1 cellular context compared by ENCODE assay signal in the genomic region with DNA sequence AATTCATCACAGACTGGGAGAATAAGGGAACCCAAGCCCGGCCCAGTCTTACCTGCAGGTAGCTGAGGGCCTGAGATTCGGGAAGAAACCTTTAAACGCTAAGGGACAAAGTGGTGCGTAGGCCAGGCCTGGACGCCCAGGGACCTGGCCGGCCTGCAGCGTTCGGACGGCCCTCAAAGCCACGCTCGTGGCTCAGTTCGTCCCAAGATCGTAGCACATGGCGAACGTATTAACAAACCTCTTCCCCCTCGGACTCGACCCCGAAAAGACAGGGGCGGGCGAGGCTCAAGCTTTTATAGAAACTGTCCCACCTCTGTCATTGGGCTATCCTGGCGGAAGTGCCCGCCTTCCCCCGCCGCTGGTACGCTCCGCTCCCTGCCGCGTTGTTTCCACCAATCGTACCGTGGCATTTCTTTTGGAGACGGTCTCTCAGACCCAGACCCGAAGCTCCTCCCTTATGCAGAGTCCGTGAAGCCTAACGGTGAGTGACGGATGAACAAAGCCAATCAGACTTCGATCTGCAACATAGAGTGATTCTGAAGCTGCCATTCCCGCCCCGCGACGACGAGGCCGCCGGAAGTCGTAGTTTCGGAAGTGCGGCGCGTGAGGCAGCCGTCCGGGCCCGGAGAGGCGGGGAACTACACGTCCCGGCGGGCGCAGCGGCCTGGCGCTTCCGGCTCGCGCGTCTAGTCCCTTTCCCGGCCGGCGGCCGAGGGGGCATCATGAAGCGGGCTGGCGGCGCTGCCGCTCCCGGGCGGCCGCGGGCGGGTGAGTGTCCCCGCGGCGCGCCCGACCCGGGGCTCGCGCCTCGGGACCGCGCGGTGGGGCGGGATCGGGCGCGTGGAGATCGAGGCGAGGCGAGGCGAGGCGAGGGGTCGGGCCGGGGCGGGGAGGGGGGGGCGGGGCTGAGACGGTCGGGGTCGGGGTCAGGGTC.
TF ChIP-seq lines count a peak whose summit lies in the region.

A gene (plus strand): TSS at position 692 of the 934 bp plus-strand sequence. CDS start 8,139 bp downstream, outside the sequence.

TF ChIP-seq in K562, 482 proteins besides CTCF, POLR2A, EP300 and RAD21 (continued from another document and continues in another):
- TF ChIP-seq, protein P1, sequence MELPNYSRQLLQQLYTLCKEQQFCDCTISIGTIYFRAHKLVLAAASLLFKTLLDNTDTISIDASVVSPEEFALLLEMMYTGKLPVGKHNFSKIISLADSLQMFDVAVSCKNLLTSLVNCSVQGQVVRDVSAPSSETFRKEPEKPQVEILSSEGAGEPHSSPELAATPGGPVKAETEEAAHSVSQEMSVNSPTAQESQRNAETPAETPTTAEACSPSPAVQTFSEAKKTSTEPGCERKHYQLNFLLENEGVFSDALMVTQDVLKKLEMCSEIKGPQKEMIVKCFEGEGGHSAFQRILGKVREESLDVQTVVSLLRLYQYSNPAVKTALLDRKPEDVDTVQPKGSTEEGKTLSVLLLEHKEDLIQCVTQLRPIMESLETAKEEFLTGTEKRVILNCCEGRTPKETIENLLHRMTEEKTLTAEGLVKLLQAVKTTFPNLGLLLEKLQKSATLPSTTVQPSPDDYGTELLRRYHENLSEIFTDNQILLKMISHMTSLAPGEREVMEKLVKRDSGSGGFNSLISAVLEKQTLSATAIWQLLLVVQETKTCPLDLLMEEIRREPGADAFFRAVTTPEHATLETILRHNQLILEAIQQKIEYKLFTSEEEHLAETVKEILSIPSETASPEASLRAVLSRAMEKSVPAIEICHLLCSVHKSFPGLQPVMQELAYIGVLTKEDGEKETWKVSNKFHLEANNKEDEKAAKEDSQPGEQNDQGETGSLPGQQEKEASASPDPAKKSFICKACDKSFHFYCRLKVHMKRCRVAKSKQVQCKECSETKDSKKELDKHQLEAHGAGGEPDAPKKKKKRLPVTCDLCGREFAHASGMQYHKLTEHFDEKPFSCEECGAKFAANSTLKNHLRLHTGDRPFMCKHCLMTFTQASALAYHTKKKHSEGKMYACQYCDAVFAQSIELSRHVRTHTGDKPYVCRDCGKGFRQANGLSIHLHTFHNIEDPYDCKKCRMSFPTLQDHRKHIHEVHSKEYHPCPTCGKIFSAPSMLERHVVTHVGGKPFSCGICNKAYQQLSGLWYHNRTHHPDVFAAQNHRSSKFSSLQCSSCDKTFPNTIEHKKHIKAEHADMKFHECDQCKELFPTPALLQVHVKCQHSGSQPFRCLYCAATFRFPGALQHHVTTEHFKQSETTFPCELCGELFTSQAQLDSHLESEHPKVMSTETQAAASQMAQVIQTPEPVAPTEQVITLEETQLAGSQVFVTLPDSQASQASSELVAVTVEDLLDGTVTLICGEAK (IDR thresholded peaks at IDR 0.05) = peak; percentile 95
- TF ChIP-seq, protein P1 (CRISPR knock-in tag; IDR thresholded peaks at IDR 0.05) = no peak
- TF ChIP-seq SUPT5H (IDR thresholded peaks at IDR 0.05) (peak; percentile 100), KDM4B (IDR thresholded peaks at IDR 0.05; ENCODE audit: borderline replicate concordance in 2 of 2, low read depth in 1 of 2) (0 out of 4 replicates have a peak, but pooled peaks of 1 of the 2 experiments have one; percentile 49), RHOXF2B (CRISPR knock-in tag; conservative IDR thresholded peaks at IDR 0.05) (peak; percentile 93), SAP30 (IDR thresholded peaks at IDR 0.05; ENCODE audit: borderline replicate concordance, insufficient read depth, low read depth, low read length, poor library complexity, severe bottlenecking) (peak; percentile 89), MED1 (CRISPR knock-in tag; IDR thresholded peaks at IDR 0.05; ENCODE audit: borderline replicate concordance) (no peak), HLTF (IDR thresholded peaks at IDR 0.05) (no peak), RFX7 (CRISPR knock-in tag; IDR thresholded peaks at IDR 0.05) (peak; percentile 39; the same call in 1 of the 2 replicates), ZSCAN29 (IDR thresholded peaks at IDR 0.05) (no peak), DIDO1 (tag; IDR thresholded peaks at IDR 0.05; ENCODE audit: low read depth) (0 out of 2 replicates have a peak, but pooled peaks have one; percentile 14), RBM22 (IDR thresholded peaks at IDR 0.05; ENCODE audit: low read depth, low read length, poor library complexity, severe bottlenecking) (peak; percentile 93), FOXM1 (IDR thresholded peaks at IDR 0.05; ENCODE audit: low read depth) (no peak; the same call in none of the 2 replicates), FOXM1 (CRISPR knock-in tag; IDR thresholded peaks at IDR 0.05; ENCODE audit: low read depth) (peak; percentile 88; the same call in 1 of the 2 replicates), RB1 (IDR thresholded peaks at IDR 0.05; ENCODE audit: low read depth) (peak; percentile 81), KLF6 (CRISPR knock-in tag; IDR thresholded peaks at IDR 0.05; ENCODE audit: borderline replicate concordance) (peak; percentile 13; the same call in 1 of the 2 replicates), ZNF436 (CRISPR knock-in tag; IDR thresholded peaks at IDR 0.05) (peak; percentile 71), SRF (CRISPR knock-in tag; IDR thresholded peaks at IDR 0.05) (peak in 1 of 2 experiments; percentile 88; a peak in 2 of 4 replicates), CHD1 (IDR thresholded peaks at IDR 0.05; ENCODE audit: low read length) (peak; percentile 98), TAF1 (IDR thresholded peaks at IDR 0.05; ENCODE audit: control insufficient read depth, extremely low read depth, insufficient read depth, low read length, severe bottlenecking) (peak; percentile 100), GABPB2 (CRISPR knock-in tag; conservative IDR thresholded peaks at IDR 0.05) (peak; percentile 86; the same call in 1 of the 2 replicates), SRSF1 (IDR thresholded peaks at IDR 0.05; ENCODE audit: low read depth, low read length) (no peak), GTF2A2 (tag; IDR thresholded peaks at IDR 0.05) (peak; percentile 96), ASH1L (IDR thresholded peaks at IDR 0.05; ENCODE audit: borderline replicate concordance, low read depth, partially characterized antibody) (peak; percentile 81), ZNF174 (CRISPR knock-in tag; IDR thresholded peaks at IDR 0.05) (no peak), ZNF583 (CRISPR knock-in tag; IDR thresholded peaks at IDR 0.05) (peak; percentile 47), SAFB (IDR thresholded peaks at IDR 0.05; ENCODE audit: borderline replicate concordance, low read depth, low read length) (no peak), ZBTB1 (CRISPR knock-in tag; IDR thresholded peaks at IDR 0.05; ENCODE audit: borderline replicate concordance, low read depth) (peak; percentile 24; the same call in 1 of the 2 replicates)
- TF ChIP-seq, protein P2, sequence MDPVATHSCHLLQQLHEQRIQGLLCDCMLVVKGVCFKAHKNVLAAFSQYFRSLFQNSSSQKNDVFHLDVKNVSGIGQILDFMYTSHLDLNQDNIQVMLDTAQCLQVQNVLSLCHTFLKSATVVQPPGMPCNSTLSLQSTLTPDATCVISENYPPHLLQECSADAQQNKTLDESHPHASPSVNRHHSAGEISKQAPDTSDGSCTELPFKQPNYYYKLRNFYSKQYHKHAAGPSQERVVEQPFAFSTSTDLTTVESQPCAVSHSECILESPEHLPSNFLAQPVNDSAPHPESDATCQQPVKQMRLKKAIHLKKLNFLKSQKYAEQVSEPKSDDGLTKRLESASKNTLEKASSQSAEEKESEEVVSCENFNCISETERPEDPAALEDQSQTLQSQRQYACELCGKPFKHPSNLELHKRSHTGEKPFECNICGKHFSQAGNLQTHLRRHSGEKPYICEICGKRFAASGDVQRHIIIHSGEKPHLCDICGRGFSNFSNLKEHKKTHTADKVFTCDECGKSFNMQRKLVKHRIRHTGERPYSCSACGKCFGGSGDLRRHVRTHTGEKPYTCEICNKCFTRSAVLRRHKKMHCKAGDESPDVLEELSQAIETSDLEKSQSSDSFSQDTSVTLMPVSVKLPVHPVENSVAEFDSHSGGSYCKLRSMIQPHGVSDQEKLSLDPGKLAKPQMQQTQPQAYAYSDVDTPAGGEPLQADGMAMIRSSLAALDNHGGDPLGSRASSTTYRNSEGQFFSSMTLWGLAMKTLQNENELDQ (CRISPR knock-in tag; IDR thresholded peaks at IDR 0.05; ENCODE audit: borderline replicate concordance) = peak; percentile 58; the same call in 1 of the 2 replicates
- TF ChIP-seq, protein P3, sequence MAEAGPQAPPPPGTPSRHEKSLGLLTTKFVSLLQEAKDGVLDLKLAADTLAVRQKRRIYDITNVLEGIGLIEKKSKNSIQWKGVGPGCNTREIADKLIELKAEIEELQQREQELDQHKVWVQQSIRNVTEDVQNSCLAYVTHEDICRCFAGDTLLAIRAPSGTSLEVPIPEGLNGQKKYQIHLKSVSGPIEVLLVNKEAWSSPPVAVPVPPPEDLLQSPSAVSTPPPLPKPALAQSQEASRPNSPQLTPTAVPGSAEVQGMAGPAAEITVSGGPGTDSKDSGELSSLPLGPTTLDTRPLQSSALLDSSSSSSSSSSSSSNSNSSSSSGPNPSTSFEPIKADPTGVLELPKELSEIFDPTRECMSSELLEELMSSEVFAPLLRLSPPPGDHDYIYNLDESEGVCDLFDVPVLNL (CRISPR knock-in tag; IDR thresholded peaks at IDR 0.05; ENCODE audit: low read depth) = no peak
- TF ChIP-seq, protein P4, sequence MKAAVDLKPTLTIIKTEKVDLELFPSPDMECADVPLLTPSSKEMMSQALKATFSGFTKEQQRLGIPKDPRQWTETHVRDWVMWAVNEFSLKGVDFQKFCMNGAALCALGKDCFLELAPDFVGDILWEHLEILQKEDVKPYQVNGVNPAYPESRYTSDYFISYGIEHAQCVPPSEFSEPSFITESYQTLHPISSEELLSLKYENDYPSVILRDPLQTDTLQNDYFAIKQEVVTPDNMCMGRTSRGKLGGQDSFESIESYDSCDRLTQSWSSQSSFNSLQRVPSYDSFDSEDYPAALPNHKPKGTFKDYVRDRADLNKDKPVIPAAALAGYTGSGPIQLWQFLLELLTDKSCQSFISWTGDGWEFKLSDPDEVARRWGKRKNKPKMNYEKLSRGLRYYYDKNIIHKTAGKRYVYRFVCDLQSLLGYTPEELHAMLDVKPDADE (conservative IDR thresholded peaks at IDR 0.05; ENCODE audit: control insufficient read depth, low read depth, low read length) = peak; percentile 95
- TF ChIP-seq, protein P5, sequence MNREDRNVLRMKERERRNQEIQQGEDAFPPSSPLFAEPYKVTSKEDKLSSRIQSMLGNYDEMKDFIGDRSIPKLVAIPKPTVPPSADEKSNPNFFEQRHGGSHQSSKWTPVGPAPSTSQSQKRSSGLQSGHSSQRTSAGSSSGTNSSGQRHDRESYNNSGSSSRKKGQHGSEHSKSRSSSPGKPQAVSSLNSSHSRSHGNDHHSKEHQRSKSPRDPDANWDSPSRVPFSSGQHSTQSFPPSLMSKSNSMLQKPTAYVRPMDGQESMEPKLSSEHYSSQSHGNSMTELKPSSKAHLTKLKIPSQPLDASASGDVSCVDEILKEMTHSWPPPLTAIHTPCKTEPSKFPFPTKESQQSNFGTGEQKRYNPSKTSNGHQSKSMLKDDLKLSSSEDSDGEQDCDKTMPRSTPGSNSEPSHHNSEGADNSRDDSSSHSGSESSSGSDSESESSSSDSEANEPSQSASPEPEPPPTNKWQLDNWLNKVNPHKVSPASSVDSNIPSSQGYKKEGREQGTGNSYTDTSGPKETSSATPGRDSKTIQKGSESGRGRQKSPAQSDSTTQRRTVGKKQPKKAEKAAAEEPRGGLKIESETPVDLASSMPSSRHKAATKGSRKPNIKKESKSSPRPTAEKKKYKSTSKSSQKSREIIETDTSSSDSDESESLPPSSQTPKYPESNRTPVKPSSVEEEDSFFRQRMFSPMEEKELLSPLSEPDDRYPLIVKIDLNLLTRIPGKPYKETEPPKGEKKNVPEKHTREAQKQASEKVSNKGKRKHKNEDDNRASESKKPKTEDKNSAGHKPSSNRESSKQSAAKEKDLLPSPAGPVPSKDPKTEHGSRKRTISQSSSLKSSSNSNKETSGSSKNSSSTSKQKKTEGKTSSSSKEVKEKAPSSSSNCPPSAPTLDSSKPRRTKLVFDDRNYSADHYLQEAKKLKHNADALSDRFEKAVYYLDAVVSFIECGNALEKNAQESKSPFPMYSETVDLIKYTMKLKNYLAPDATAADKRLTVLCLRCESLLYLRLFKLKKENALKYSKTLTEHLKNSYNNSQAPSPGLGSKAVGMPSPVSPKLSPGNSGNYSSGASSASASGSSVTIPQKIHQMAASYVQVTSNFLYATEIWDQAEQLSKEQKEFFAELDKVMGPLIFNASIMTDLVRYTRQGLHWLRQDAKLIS (CRISPR knock-in tag; IDR thresholded peaks at IDR 0.05) = peak; percentile 99
